ENCODE assay signal across 17 cellular contexts in genomic region chr1:241631674-241632073, GRCh38. TPM values are rescaled to one million over a fixed set of nuclear protein-coding genes. Genes with fewer than 3 reads are reported as not detected.
DNase-seq lines count a peak whose midpoint lies in the region; ATAC-seq, FAIRE-seq and TF ChIP-seq lines count a peak whose summit lies in the region.
"Had no signal": no experiment of that assay in that cellular context is flagged by ENCODE, and none has a peak within 500 bp of the region (broad histone marks: within the 10 kb centered on the region; RNA-seq: fewer than 3 reads in every experiment).

No MANE protein-coding gene starts in this region.

- no peak for ATAC-seq in stimulated activated naive CD8-positive, alpha-beta T cell treated with anti-CD3 and anti-CD28 coated beads, Interleukin-15, Interleukin-2, amounts not matched to agents 100 U/mL and 50 U/mL, for 24 hours
- ATAC-seq in HG02610 (IDR thresholded peaks at IDR 0.05; ENCODE audit: unreplicated experiment) (peak; percentile 25), HepG2 (peak; percentile 38; the same call in 1 of the 3 replicates)

- H3K4me3 Mint-ChIP-seq in stimulated activated naive CD8-positive, alpha-beta T cell treated with anti-CD3 and anti-CD28 coated beads, Interleukin-15, Interleukin-2, amounts not matched to agents 100 ng/mL and 50 ng/mL, for 24 hours, result peak overlapping the region; percentile 57
- no peak overlapping the region for H3K4me3 Mint-ChIP-seq in type B pancreatic cell

- H3K36me3 ChIP-seq in HepG2 (replicated peaks in 1 of 2; ENCODE audit: control insufficient read depth in 1 of 2, insufficient read depth in 2 of 2, low read length in 2 of 2), result peaks cover 2 to 18% of the 10 kb centered on the region in 2 experiments; a peak in 4 of 5 replicates

- 73% methylated on average over 5 of the region's 5 CpGs for WGBS in HepG2 (ENCODE audit: low lambda C conversion rate)

- no peaks in the 10 kb centered on the region for H3K9me3 ChIP-seq in HepG2 (ENCODE audit: low read length)
- H3K9me3 ChIP-seq: HAP-1 had no signal

- H3K4me2 ChIP-seq in HepG2 (ENCODE audit: low read depth, low read length), result no peak overlapping the region

- no TSS peak for BruUV-seq in HepG2 (replicated peaks; lab: Mats Ljungman, UMichigan)

- no peaks in the 10 kb centered on the region for H4K20me1 ChIP-seq in HepG2 (ENCODE audit: insufficient read depth, low read length)

- no peak overlapping the region for H3K27ac Mint-ChIP-seq in stimulated activated naive CD8-positive, alpha-beta T cell treated with anti-CD3 and anti-CD28 coated beads, Interleukin-15, Interleukin-2, amounts not matched to agents 100 ng/mL and 50 ng/mL, for 24 hours
- H3K27ac Mint-ChIP-seq in type B pancreatic cell, result peak overlapping the region; percentile 1

- H3K4me1 Mint-ChIP-seq in stimulated activated naive CD8-positive, alpha-beta T cell treated with anti-CD3 and anti-CD28 coated beads, Interleukin-15, Interleukin-2, amounts not matched to agents 100 ng/mL and 50 ng/mL, for 24 hours (ENCODE audit: low read depth), result peaks cover 48% of the 10 kb centered on the region
- H3K4me1 Mint-ChIP-seq in type B pancreatic cell (ENCODE audit: unreplicated experiment), result peaks cover 8% of the 10 kb centered on the region

- TF ChIP-seq EP300 in HepG2 (IDR thresholded peaks at IDR 0.05; ENCODE audit: low read depth in 2 of 2, low read length in 2 of 2), result no peak
- TF ChIP-seq EP300 in HepG2 (CRISPR knock-in tag; IDR thresholded peaks at IDR 0.05; ENCODE audit: borderline replicate concordance), result no peak

- DNase-seq in stimulated activated naive CD8-positive, alpha-beta T cell treated with anti-CD3 and anti-CD28 coated beads, Interleukin-15, Interleukin-2, amounts not matched to agents 100 U/mL and 50 U/mL, for 24 hours, result no peak
- DNase-seq in HepG2 (ENCODE audit: low spot score) (no peak), type B pancreatic cell (ENCODE audit: extremely low spot score, unreplicated experiment) (no peak), SIG-M5 treated with dmso at 0.1 percent for 504 hours (lab: John Stamatoyannopoulos, UW; ENCODE audit: unreplicated experiment) (no peak), DMS 273 (lab: John Stamatoyannopoulos, UW; ENCODE audit: unreplicated experiment) (no peak), amniotic stem cell (lab: John Stamatoyannopoulos, UW) (no peak)
- DNase-seq: COR-L47, DMS53, NCI-H1436 treated with DMSO at 0.1 percent for 48 hours, NCI-H2081, NCI-H510A treated with DMSO at 0.1 percent for 48 hours, SIG-M5 had no signal

- FAIRE-seq in HepG2 (lab: Jason Lieb, UNC), result no peak

- H3K9me3 Mint-ChIP-seq in stimulated activated naive CD8-positive, alpha-beta T cell treated with anti-CD3 and anti-CD28 coated beads, Interleukin-15, Interleukin-2, amounts not matched to agents 100 ng/mL and 50 ng/mL, for 24 hours, result no peaks in the 10 kb centered on the region
- peaks cover 11% of the 10 kb centered on the region for H3K9me3 Mint-ChIP-seq in type B pancreatic cell

- no peak overlapping the region for H3K4me3 ChIP-seq in HepG2 (replicated peaks in 1 of 3; ENCODE audit: insufficient read depth in 1 of 3, low read depth in 2 of 3, low read length in 3 of 3)
- H3K4me3 ChIP-seq: HAP-1 had no signal

- H3K27me3 ChIP-seq in HepG2 (ENCODE audit: control insufficient read depth in 1 of 2, insufficient read depth in 2 of 2, low read length in 2 of 2), result no peaks in the 10 kb centered on the region

- no peak for TF ChIP-seq POLR2A in HepG2 (IDR thresholded peaks at IDR 0.05; ENCODE audit: insufficient read depth in 1 of 2, low read depth in 2 of 2, low read length in 2 of 2)

- CTCF ChIA-PET in HepG2 (lab: Yijun Ruan, JAX; ENCODE audit: low intra/inter-chr PET ratio, low total read pairs), result no interaction called here

- TF ChIP-seq CTCF in HepG2 (CRISPR knock-in tag; IDR thresholded peaks at IDR 0.05) (no peak), type B pancreatic cell (conservative IDR thresholded peaks at IDR 0.05) (no peak)

- no peak overlapping the region for H3K27ac ChIP-seq in HepG2 (ENCODE audit: extremely low read length, insufficient read depth, low read length)

- peaks cover 51% of the 10 kb centered on the region for H3K36me3 Mint-ChIP-seq in stimulated activated naive CD8-positive, alpha-beta T cell treated with anti-CD3 and anti-CD28 coated beads, Interleukin-15, Interleukin-2, amounts not matched to agents 100 ng/mL and 50 ng/mL, for 24 hours (ENCODE audit: low read depth)
- H3K36me3 Mint-ChIP-seq in type B pancreatic cell, result peaks cover 23% of the 10 kb centered on the region

- peaks cover 18% of the 10 kb centered on the region for H3K4me1 ChIP-seq in HepG2 (ENCODE audit: insufficient read depth, low read length)
- H3K4me1 ChIP-seq: HAP-1 had no signal

- intact Hi-C loops in HepG2 (cut with micrococcal nuclease; ENCODE audit: unreplicated experiment), result no loop called here

- H3K79me2 ChIP-seq in HepG2 (ENCODE audit: insufficient read depth, low read length), result no peaks in the 10 kb centered on the region

- in situ Hi-C loops in HepG2 (cut with HindIII; ENCODE audit: extremely low pct_ligation_motif_present, low pct_unique_long_range_greater_than_20kb), result loop anchor here (10.0 kb wide), 1 partner anchor 107 kb away; no protein-coding TSS in a partner anchor

- POLR2A ChIA-PET in HepG2 (lab: Yijun Ruan, JAX), result interaction anchor here (1.3 kb wide), 1 partner anchor 9 kb away, joined by 3 read pairs; no protein-coding TSS in a partner anchor

- no peak overlapping the region for H3K9ac ChIP-seq in HepG2 (ENCODE audit: insufficient read depth, low read depth, low read length)

- no peaks in the 10 kb centered on the region for H3K27me3 Mint-ChIP-seq in stimulated activated naive CD8-positive, alpha-beta T cell treated with anti-CD3 and anti-CD28 coated beads, Interleukin-15, Interleukin-2, amounts not matched to agents 100 ng/mL and 50 ng/mL, for 24 hours
- no peaks in the 10 kb centered on the region for H3K27me3 Mint-ChIP-seq in type B pancreatic cell

- TF ChIP-seq RAD21 in HepG2 (CRISPR knock-in tag; IDR thresholded peaks at IDR 0.05), result no peak

- no peak overlapping the region for H2AFZ ChIP-seq in HepG2 (ENCODE audit: low read length)

RNA-seq across cellular contexts. Expression of gene CHML, which starts 8.5 kb away (rescaled TPM):
- total RNA-seq in HepG2 (2016; rRNA removed; fragmentation: Illumina TruSeq; extraction: Trizol) (16.7 and 21.0 TPM in 2 replicates), type B pancreatic cell (ENCODE audit: low replicate concordance) (15.7 and 24.8 TPM in 2 replicates)
- total RNA-seq in HepG2 (2016; cell fraction: cytosol; rRNA removed; fragmentation: Illumina TruSeq; extraction: Trizol; ENCODE audit: low read depth), result 1.2 and 1.5 TPM in 2 replicates
- 15.5 and 19.9 TPM in 2 replicates for total RNA-seq in HepG2 (2016; cell fraction: insoluble cytoplasmic fraction; rRNA removed; fragmentation: Illumina TruSeq; extraction: Trizol)
- 7.3 TPM in 2 replicates for total RNA-seq in HepG2 (2016; cell fraction: membrane; rRNA removed; fragmentation: Illumina TruSeq; extraction: Trizol)
- 27.0 and 27.7 TPM in 2 replicates for total RNA-seq in HepG2 (2016; cell fraction: nucleus; rRNA removed; fragmentation: Illumina TruSeq; extraction: Trizol)
- polyA plus RNA-seq in HepG2 (2011; rRNA removed), result 5.2 TPM in 2 replicates
- 2.2 and 2.7 TPM in 2 replicates for polyA plus RNA-seq in HepG2 (2011; cell fraction: cytosol; rRNA removed)
- polyA plus RNA-seq in HepG2 (2011; cell fraction: nucleus; rRNA removed), result 7.1 and 7.8 TPM in 2 replicates
- 7.1 and 8.1 TPM in 2 replicates for polyA plus RNA-seq in HepG2 (2012)
- polyA plus RNA-seq in HepG2 (2016; cell fraction: cytosol; fragmentation: Illumina TruSeq; extraction: Trizol; ENCODE audit: low read depth), result 0.27 and 0.35 TPM in 2 replicates
- 9.8 and 11.3 TPM in 2 replicates for polyA plus RNA-seq in HepG2 (2016; cell fraction: insoluble cytoplasmic fraction; fragmentation: Illumina TruSeq; extraction: Trizol; ENCODE audit: low read depth)
- polyA plus RNA-seq in HepG2 (2016; cell fraction: membrane; fragmentation: Illumina TruSeq; extraction: Trizol; ENCODE audit: low read depth), result 1.2 and 1.6 TPM in 2 replicates
- 16.7 and 19.0 TPM in 2 replicates for polyA plus RNA-seq in HepG2 (2016; cell fraction: nucleus; fragmentation: Illumina TruSeq; extraction: Trizol; ENCODE audit: insufficient read depth, low read depth)
- 34.4 and 211 TPM in 2 replicates for polyA minus RNA-seq in HepG2 (2011; rRNA and poly(A)+ RNA removed; ENCODE audit: low replicate concordance)
- polyA minus RNA-seq in HepG2 (2011; cell fraction: cytosol; rRNA and poly(A)+ RNA removed), result 8.0 and 11.1 TPM in 2 replicates
- polyA minus RNA-seq in HepG2 (2011; cell fraction: nucleus; rRNA and poly(A)+ RNA removed), result 44.5 and 48.6 TPM in 2 replicates

RNA-seq across cellular contexts. Expression of gene OPN3, which starts 8.5 kb away (rescaled TPM):
- total RNA-seq in HepG2 (2016; rRNA removed; fragmentation: Illumina TruSeq; extraction: Trizol), result 17.2 and 17.4 TPM in 2 replicates
- total RNA-seq in HepG2 (2016; cell fraction: cytosol; rRNA removed; fragmentation: Illumina TruSeq; extraction: Trizol; ENCODE audit: low read depth), result 10.2 and 13.6 TPM in 2 replicates
- total RNA-seq in HepG2 (2016; cell fraction: insoluble cytoplasmic fraction; rRNA removed; fragmentation: Illumina TruSeq; extraction: Trizol), result 16.6 and 16.7 TPM in 2 replicates
- 27.6 and 32.6 TPM in 2 replicates for total RNA-seq in HepG2 (2016; cell fraction: membrane; rRNA removed; fragmentation: Illumina TruSeq; extraction: Trizol)
- 9.9 and 12.6 TPM in 2 replicates for total RNA-seq in HepG2 (2016; cell fraction: nucleus; rRNA removed; fragmentation: Illumina TruSeq; extraction: Trizol)
- polyA plus RNA-seq in HepG2 (2011; rRNA removed), result 15.8 and 23.0 TPM in 2 replicates
- polyA plus RNA-seq in HepG2 (2011; cell fraction: cytosol; rRNA removed), result 11.8 and 19.2 TPM in 2 replicates
- 5.3 and 5.8 TPM in 2 replicates for polyA plus RNA-seq in HepG2 (2011; cell fraction: nucleus; rRNA removed)
- polyA plus RNA-seq in HepG2 (2012), result 19.0 and 21.9 TPM in 2 replicates
- 16.5 and 18.0 TPM in 2 replicates for polyA plus RNA-seq in HepG2 (2016; cell fraction: cytosol; fragmentation: Illumina TruSeq; extraction: Trizol; ENCODE audit: low read depth)
- polyA plus RNA-seq in HepG2 (2016; cell fraction: insoluble cytoplasmic fraction; fragmentation: Illumina TruSeq; extraction: Trizol; ENCODE audit: low read depth), result 21.8 and 24.0 TPM in 2 replicates
- polyA plus RNA-seq in HepG2 (2016; cell fraction: membrane; fragmentation: Illumina TruSeq; extraction: Trizol; ENCODE audit: low read depth), result 30.5 and 31.8 TPM in 2 replicates
- 23.1 and 23.3 TPM in 2 replicates for polyA plus RNA-seq in HepG2 (2016; cell fraction: nucleus; fragmentation: Illumina TruSeq; extraction: Trizol; ENCODE audit: insufficient read depth, low read depth)
- polyA minus RNA-seq in HepG2 (2011; rRNA and poly(A)+ RNA removed; ENCODE audit: low replicate concordance), result 13.5 and 35.7 TPM in 2 replicates
- 8.9 and 10.1 TPM in 2 replicates for polyA minus RNA-seq in HepG2 (2011; cell fraction: cytosol; rRNA and poly(A)+ RNA removed)
- 7.6 and 10.9 TPM in 2 replicates for polyA minus RNA-seq in HepG2 (2011; cell fraction: nucleus; rRNA and poly(A)+ RNA removed)
- 13.1 and 25.6 TPM in 2 replicates for total RNA-seq in type B pancreatic cell (ENCODE audit: low replicate concordance)

RNA-seq across cellular contexts. Expression of gene WDR64, which starts 20.4 kb away (rescaled TPM):
- not detected in 2 replicates for total RNA-seq in HepG2 (2016; rRNA removed; fragmentation: Illumina TruSeq; extraction: Trizol)
- total RNA-seq in HepG2 (2016; cell fraction: cytosol; rRNA removed; fragmentation: Illumina TruSeq; extraction: Trizol; ENCODE audit: low read depth), result not detected in 2 replicates
- total RNA-seq in HepG2 (2016; cell fraction: insoluble cytoplasmic fraction; rRNA removed; fragmentation: Illumina TruSeq; extraction: Trizol), result not detected in 2 replicates
- not detected in 2 replicates for total RNA-seq in HepG2 (2016; cell fraction: membrane; rRNA removed; fragmentation: Illumina TruSeq; extraction: Trizol)
- not detected in 2 replicates for total RNA-seq in HepG2 (2016; cell fraction: nucleus; rRNA removed; fragmentation: Illumina TruSeq; extraction: Trizol)
- not detected in 2 replicates for polyA plus RNA-seq in HepG2 (2011; rRNA removed)
- polyA plus RNA-seq in HepG2 (2011; cell fraction: cytosol; rRNA removed), result not detected in 2 replicates
- not detected in 2 replicates for polyA plus RNA-seq in HepG2 (2011; cell fraction: nucleus; rRNA removed)
- not detected in 2 replicates for polyA plus RNA-seq in HepG2 (2012)
- not detected in 2 replicates for polyA plus RNA-seq in HepG2 (2016; cell fraction: cytosol; fragmentation: Illumina TruSeq; extraction: Trizol; ENCODE audit: low read depth)
- not detected in 2 replicates for polyA plus RNA-seq in HepG2 (2016; cell fraction: insoluble cytoplasmic fraction; fragmentation: Illumina TruSeq; extraction: Trizol; ENCODE audit: low read depth)
- polyA plus RNA-seq in HepG2 (2016; cell fraction: membrane; fragmentation: Illumina TruSeq; extraction: Trizol; ENCODE audit: low read depth), result not detected in 2 replicates
- polyA plus RNA-seq in HepG2 (2016; cell fraction: nucleus; fragmentation: Illumina TruSeq; extraction: Trizol; ENCODE audit: insufficient read depth, low read depth), result not detected in 2 replicates
- not detected in 2 replicates for polyA minus RNA-seq in HepG2 (2011; rRNA and poly(A)+ RNA removed; ENCODE audit: low replicate concordance)
- not detected in 2 replicates for polyA minus RNA-seq in HepG2 (2011; cell fraction: cytosol; rRNA and poly(A)+ RNA removed)
- not detected in 2 replicates for polyA minus RNA-seq in HepG2 (2011; cell fraction: nucleus; rRNA and poly(A)+ RNA removed)
- not detected in 2 replicates for total RNA-seq in type B pancreatic cell (ENCODE audit: low replicate concordance)
- total RNA-seq: HT1080 had no signal
- polyA plus RNA-seq: BJ had no signal
